17 cellular contexts compared by ENCODE assay signal in genomic region chr4:171007618-171008390, GRCh38.
"Had no signal": no experiment of that assay in that cellular context is flagged by ENCODE, and none has a peak within 500 bp of the region (broad histone marks: within the 10 kb centered on the region; RNA-seq: fewer than 3 reads in every experiment).

No MANE protein-coding gene starts in this region.

- H3K36me3 ChIP-seq: left lung, upper lobe of right lung had no signal

- H3K27ac Mint-ChIP-seq: activated CD4-positive, alpha-beta memory T cell treated with anti-CD3 and anti-CD28 coated beads, Interleukin-2, amount 10 ng/mL, durations not matched to agents 7 days and 5 days; activated CD8-positive, alpha-beta memory T cell treated with anti-CD3 and anti-CD28 coated beads, Interleukin-2, amount 10 ng/mL, durations not matched to agents 7 days and 5 days; activated naive CD8-positive, alpha-beta T cell treated with anti-CD3 and anti-CD28 coated beads for 36 hours; activated T-helper 17 cell treated with anti-CD3 and anti-CD28 coated beads, Interleukin-2, amount 50 U/mL, for 72 hours had no signal

- ATAC-seq: activated CD8-positive, alpha-beta memory T cell treated with anti-CD3 and anti-CD28 coated beads, Interleukin-2, amount 10 ng/mL, durations not matched to agents 7 days and 5 days; activated T-helper 17 cell treated with anti-CD3 and anti-CD28 coated beads, Interleukin-2, amount 50 U/mL, for 72 hours; left lung; upper lobe of right lung had no signal

- H3K4me1 ChIP-seq: left lung, upper lobe of right lung had no signal

- H3K4me1 Mint-ChIP-seq: activated CD4-positive, alpha-beta memory T cell treated with anti-CD3 and anti-CD28 coated beads, Interleukin-2, amount 10 ng/mL, durations not matched to agents 7 days and 5 days; activated CD8-positive, alpha-beta memory T cell treated with anti-CD3 and anti-CD28 coated beads, Interleukin-2, amount 10 ng/mL, durations not matched to agents 7 days and 5 days; activated naive CD8-positive, alpha-beta T cell treated with anti-CD3 and anti-CD28 coated beads for 36 hours; activated T-helper 17 cell treated with anti-CD3 and anti-CD28 coated beads, Interleukin-2, amount 50 U/mL, for 72 hours had no signal

- H3K9me3 ChIP-seq: upper lobe of right lung had no signal

- H3K4me3 ChIP-seq: left lung, upper lobe of right lung had no signal

- H3K27ac ChIP-seq: left lung, upper lobe of right lung had no signal

- DNase-seq: activated CD4-positive, alpha-beta memory T cell treated with anti-CD3 and anti-CD28 coated beads, Interleukin-2, amount 10 ng/mL, durations not matched to agents 7 days and 5 days; activated CD4-positive, alpha-beta T cell treated with anti-CD3 and anti-CD28 coated beads for 48 hours; activated CD8-positive, alpha-beta memory T cell treated with anti-CD3 and anti-CD28 coated beads, Interleukin-2, amount 10 ng/mL, durations not matched to agents 7 days and 5 days; activated naive CD4-positive, alpha-beta T cell; activated naive CD8-positive, alpha-beta T cell treated with anti-CD3 and anti-CD28 coated beads for 36 hours; amniotic stem cell; caudate nucleus; foreskin melanocyte; glutamatergic neuron; hypothalamus; left lung; midbrain; occipital lobe; stimulated activated naive CD4-positive, alpha-beta T cell; upper lobe of right lung had no signal

- H3K36me3 Mint-ChIP-seq: activated CD8-positive, alpha-beta memory T cell treated with anti-CD3 and anti-CD28 coated beads, Interleukin-2, amount 10 ng/mL, durations not matched to agents 7 days and 5 days; activated naive CD8-positive, alpha-beta T cell treated with anti-CD3 and anti-CD28 coated beads for 36 hours had no signal

- H3K4me3 Mint-ChIP-seq: activated CD4-positive, alpha-beta memory T cell treated with anti-CD3 and anti-CD28 coated beads, Interleukin-2, amount 10 ng/mL, durations not matched to agents 7 days and 5 days; activated CD8-positive, alpha-beta memory T cell treated with anti-CD3 and anti-CD28 coated beads, Interleukin-2, amount 10 ng/mL, durations not matched to agents 7 days and 5 days; activated naive CD8-positive, alpha-beta T cell treated with anti-CD3 and anti-CD28 coated beads for 36 hours; activated T-helper 17 cell treated with anti-CD3 and anti-CD28 coated beads, Interleukin-2, amount 50 U/mL, for 72 hours had no signal

- FAIRE-seq: TTC549 had no signal

- H3K27me3 ChIP-seq: left lung, upper lobe of right lung had no signal

- H3K27me3 Mint-ChIP-seq: activated CD4-positive, alpha-beta memory T cell treated with anti-CD3 and anti-CD28 coated beads, Interleukin-2, amount 10 ng/mL, durations not matched to agents 7 days and 5 days; activated CD8-positive, alpha-beta memory T cell treated with anti-CD3 and anti-CD28 coated beads, Interleukin-2, amount 10 ng/mL, durations not matched to agents 7 days and 5 days; activated naive CD8-positive, alpha-beta T cell treated with anti-CD3 and anti-CD28 coated beads for 36 hours; activated T-helper 17 cell treated with anti-CD3 and anti-CD28 coated beads, Interleukin-2, amount 50 U/mL, for 72 hours had no signal
